In the genomic region with DNA sequence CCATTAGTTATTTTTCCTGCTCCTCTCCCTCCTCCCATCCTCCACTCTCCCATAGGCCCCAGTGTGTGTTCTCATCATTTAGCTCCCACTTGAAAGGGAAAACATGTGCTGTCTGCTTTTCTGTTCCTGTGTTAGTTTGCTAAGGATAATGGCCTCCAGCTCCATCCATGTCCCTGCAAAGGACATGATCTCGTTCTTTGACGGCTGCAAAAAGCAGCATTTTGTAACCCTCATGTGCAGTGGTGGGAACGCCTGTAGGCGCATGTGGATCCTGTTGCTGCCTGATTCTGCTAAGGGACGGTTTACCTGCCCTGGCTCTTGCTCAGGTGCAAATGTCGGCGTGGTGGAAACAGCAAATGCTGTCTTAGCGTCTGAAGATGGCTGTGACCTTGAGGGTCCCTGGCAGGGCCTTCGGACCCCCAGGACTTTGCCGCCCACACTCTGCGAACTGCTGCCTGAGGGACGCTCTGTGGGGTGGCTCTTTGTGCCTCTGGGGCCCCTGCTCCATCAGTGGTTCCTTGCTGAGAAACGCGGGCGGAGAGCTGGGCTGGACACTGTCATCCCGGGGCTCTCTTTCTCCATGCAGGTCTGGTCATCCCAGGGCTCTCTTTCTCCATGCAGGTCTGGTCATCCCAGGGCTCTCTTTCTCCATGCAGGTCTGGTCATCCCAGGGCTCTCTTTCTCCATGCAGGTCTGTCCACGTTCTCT, we compare ENCODE assay signal across 10 cellular contexts. TPM values are rescaled to one million over a fixed set of nuclear protein-coding genes. Genes with fewer than 3 reads are reported as not detected.
DNase-seq lines count a peak whose midpoint lies in the region; ATAC-seq and TF ChIP-seq lines count a peak whose summit lies in the region.
"Had no signal": no experiment of that assay in that cellular context is flagged by ENCODE, and none has a peak within 500 bp of the region (broad histone marks: within the 10 kb centered on the region; RNA-seq: fewer than 3 reads in every experiment).

No MANE protein-coding gene starts in this region.

- H3K27ac Mint-ChIP-seq in activated CD8-positive, alpha-beta T cell treated with anti-CD3 and anti-CD28 coated beads for 36 hours = peak overlapping the region; percentile 97
- peak overlapping the region; percentile 92 for H3K27ac Mint-ChIP-seq in stimulated activated effector memory CD8-positive, alpha-beta T cell treated with anti-CD3 and anti-CD28 coated beads, Interleukin-12 subunit alpha, Interleukin-12 subunit beta, amount 100 ng/mL, for 72 hours
- H3K27ac Mint-ChIP-seq in osteocyte (ENCODE audit: unreplicated experiment) = no peak overlapping the region

- peak; percentile 61 for DNase-seq in activated effector memory CD4-positive, alpha-beta T cell treated with anti-CD3 and anti-CD28 coated beads, Interleukin-2, amount 50 U/mL, for 16 hours
- DNase-seq in activated effector memory CD4-positive, alpha-beta T cell treated with Interleukin-2 at 50 U/mL for 16 hours = no peak
- DNase-seq in activated CD8-positive, alpha-beta T cell treated with anti-CD3 and anti-CD28 coated beads for 36 hours = no peak
- DNase-seq in stimulated activated effector memory CD8-positive, alpha-beta T cell treated with anti-CD3 and anti-CD28 coated beads, Interleukin-12 subunit alpha, Interleukin-12 subunit beta, amount 100 ng/mL, for 72 hours (ENCODE audit: low spot score in 2 of 2) = no peak
- DNase-seq in retina = no peak
- DNase-seq in osteocyte (ENCODE audit: extremely low spot score, unreplicated experiment) = no peak

- no peaks in the 10 kb centered on the region for H3K27me3 Mint-ChIP-seq in activated CD8-positive, alpha-beta T cell treated with anti-CD3 and anti-CD28 coated beads for 36 hours
- no peaks in the 10 kb centered on the region for H3K27me3 Mint-ChIP-seq in osteocyte (ENCODE audit: unreplicated experiment)

- TF ChIP-seq CTCF in activated CD8-positive, alpha-beta T cell treated with anti-CD3 and anti-CD28 coated beads for 36 hours (IDR thresholded peaks at IDR 0.05) = no peak
- no peak for TF ChIP-seq CTCF in osteocyte (IDR thresholded peaks at IDR 0.05)

- H3K36me3 Mint-ChIP-seq in activated CD8-positive, alpha-beta T cell treated with anti-CD3 and anti-CD28 coated beads for 36 hours (ENCODE audit: low read depth) = peaks cover 5% of the 10 kb centered on the region
- H3K36me3 Mint-ChIP-seq in stimulated activated effector memory CD8-positive, alpha-beta T cell treated with anti-CD3 and anti-CD28 coated beads, Interleukin-12 subunit alpha, Interleukin-12 subunit beta, amount 100 ng/mL, for 72 hours = peaks cover 19% of the 10 kb centered on the region
- H3K36me3 Mint-ChIP-seq in osteocyte (ENCODE audit: unreplicated experiment) = peaks cover 3% of the 10 kb centered on the region

- no peaks in the 10 kb centered on the region for H3K9me3 Mint-ChIP-seq in activated CD8-positive, alpha-beta T cell treated with anti-CD3 and anti-CD28 coated beads for 36 hours
- no peaks in the 10 kb centered on the region for H3K9me3 Mint-ChIP-seq in stimulated activated effector memory CD8-positive, alpha-beta T cell treated with anti-CD3 and anti-CD28 coated beads, Interleukin-12 subunit alpha, Interleukin-12 subunit beta, amount 100 ng/mL, for 72 hours
- H3K9me3 Mint-ChIP-seq in osteocyte (ENCODE audit: unreplicated experiment) = no peaks in the 10 kb centered on the region

- peaks cover 33% of the 10 kb centered on the region for H3K4me1 Mint-ChIP-seq in activated CD8-positive, alpha-beta T cell treated with anti-CD3 and anti-CD28 coated beads for 36 hours (ENCODE audit: low read depth)
- H3K4me1 Mint-ChIP-seq in stimulated activated effector memory CD8-positive, alpha-beta T cell treated with anti-CD3 and anti-CD28 coated beads, Interleukin-12 subunit alpha, Interleukin-12 subunit beta, amount 100 ng/mL, for 72 hours = peaks cover 37% of the 10 kb centered on the region
- H3K4me1 Mint-ChIP-seq in osteocyte (ENCODE audit: unreplicated experiment) = peaks cover under 1% of the 10 kb centered on the region

- POLR2A ChIA-PET in activated CD8-positive, alpha-beta T cell treated with anti-CD3 and anti-CD28 coated beads for 36 hours (lab: Charles Lee) = interaction anchor here (1.1 to 3.3 kb wide), 3 partner anchors 12 to 22 kb away, joined by 3 to 10 read pairs (median 9); a partner anchor contains a TSS

- H3K4me3 Mint-ChIP-seq in activated CD8-positive, alpha-beta T cell treated with anti-CD3 and anti-CD28 coated beads for 36 hours = peak overlapping the region; percentile 78
- H3K4me3 Mint-ChIP-seq in stimulated activated effector memory CD8-positive, alpha-beta T cell treated with anti-CD3 and anti-CD28 coated beads, Interleukin-12 subunit alpha, Interleukin-12 subunit beta, amount 100 ng/mL, for 72 hours = peak overlapping the region; percentile 94
- no peak overlapping the region for H3K4me3 Mint-ChIP-seq in osteocyte (ENCODE audit: unreplicated experiment)

- CTCF ChIA-PET in activated CD8-positive, alpha-beta T cell treated with anti-CD3 and anti-CD28 coated beads for 36 hours (lab: Charles Lee) = interaction anchor here (4.5 kb wide), 1 partner anchor 60 kb away, joined by 37 read pairs; no protein-coding TSS in a partner anchor

- intact Hi-C loops in activated CD8-positive, alpha-beta T cell treated with anti-CD3 and anti-CD28 coated beads for 36 hours (cut with micrococcal nuclease) = no loop called here

- ATAC-seq in HG03571 (IDR thresholded peaks at IDR 0.05; ENCODE audit: unreplicated experiment) = peak; percentile 10
- ATAC-seq in activated CD8-positive, alpha-beta T cell treated with anti-CD3 and anti-CD28 coated beads for 36 hours = no peak
- no peak for ATAC-seq in stimulated activated effector memory CD8-positive, alpha-beta T cell treated with anti-CD3 and anti-CD28 coated beads, Interleukin-12 subunit alpha, Interleukin-12 subunit beta, amount 100 ng/mL, for 72 hours
- no peak for ATAC-seq in HG02870 (IDR thresholded peaks at IDR 0.05; ENCODE audit: unreplicated experiment)
- ATAC-seq: Panc1 had no signal

RNA-seq across cellular contexts. Expression of a gene that starts 5.5 kb away (rescaled TPM):
- 10 to 100 TPM; 45.7 to 48.9 TPM for total RNA-seq in activated CD8-positive, alpha-beta T cell treated with anti-CD3 and anti-CD28 coated beads for 36 hours
- 57.3 and 65.2 TPM in 2 replicates for total RNA-seq in osteocyte

RNA-seq across cellular contexts. Expression of a gene that starts 9.4 kb away (rescaled TPM):
- 1 to 10 TPM; 4.2 to 4.6 TPM for total RNA-seq in activated CD8-positive, alpha-beta T cell treated with anti-CD3 and anti-CD28 coated beads for 36 hours
- total RNA-seq in osteocyte = 6.5 and 8.7 TPM in 2 replicates

RNA-seq across cellular contexts. Expression of a gene that starts 15.3 kb away (rescaled TPM):
- total RNA-seq in activated CD8-positive, alpha-beta T cell treated with anti-CD3 and anti-CD28 coated beads for 36 hours = 10 to 100 TPM; 50.7 to 51.4 TPM
- total RNA-seq in osteocyte = 62.9 and 65.1 TPM in 2 replicates

RNA-seq across cellular contexts. Expression of a gene that starts 30.6 kb away (rescaled TPM):
- total RNA-seq in activated CD8-positive, alpha-beta T cell treated with anti-CD3 and anti-CD28 coated beads for 36 hours = 10 to 100 TPM; 32.2 to 33.7 TPM
- 20.5 and 24.0 TPM in 2 replicates for total RNA-seq in osteocyte

RNA-seq across cellular contexts. Expression of a gene that starts 36.0 kb away (rescaled TPM):
- total RNA-seq in activated CD8-positive, alpha-beta T cell treated with anti-CD3 and anti-CD28 coated beads for 36 hours = not detected
- 2.2 and 2.7 TPM in 2 replicates for total RNA-seq in osteocyte
- total RNA-seq: tibial nerve had no signal
